Comparison of ENCODE assay signal across 18 cellular contexts in genomic region chr1:172163479-172164215, GRCh38.
DNase-seq lines count a peak whose midpoint lies in the region; ATAC-seq, FAIRE-seq and TF ChIP-seq lines count a peak whose summit lies in the region.
"Had no signal": no experiment of that assay in that cellular context is flagged by ENCODE, and none has a peak within 500 bp of the region (broad histone marks: within the 10 kb centered on the region; RNA-seq: fewer than 3 reads in every experiment).

No MANE protein-coding gene starts in this region.

- no peaks in the 10 kb centered on the region for H3K36me3 Mint-ChIP-seq in astrocyte (ENCODE audit: low read depth, unreplicated experiment)
- H3K36me3 Mint-ChIP-seq: activated CD4-positive, alpha-beta memory T cell treated with anti-CD3 and anti-CD28 coated beads for 36 hours; activated naive CD8-positive, alpha-beta T cell had no signal

- H3K4me3 ChIP-seq in A549 (no peak overlapping the region), astrocyte (ENCODE audit: insufficient read depth, low read depth, low read length) (no peak overlapping the region), PC-9 (no peak overlapping the region)

- intact Hi-C loops in PC-9 (cut with micrococcal nuclease; ENCODE audit: unreplicated experiment) = no loop called here

- no peak overlapping the region for H2AFZ ChIP-seq in astrocyte (ENCODE audit: low read depth, low read length)
- no peak overlapping the region for H2AFZ ChIP-seq in PC-9

- WGBS in A549 (ENCODE audit: missing lambda C conversion rate) = 78% methylated on average over 4 of the region's 4 CpGs

- no peaks in the 10 kb centered on the region for H3K9me3 Mint-ChIP-seq in astrocyte (ENCODE audit: unreplicated experiment)
- H3K9me3 Mint-ChIP-seq: activated CD4-positive, alpha-beta memory T cell treated with anti-CD3 and anti-CD28 coated beads for 36 hours; central memory CD8-positive, alpha-beta T cell had no signal

- H3K27ac ChIP-seq in A549 (peak overlapping the region in 1 of 2 experiments; percentile 51; a peak in 1 of 6 replicates), astrocyte (ENCODE audit: low read depth, low read length) (no peak overlapping the region), PC-9 (no peak overlapping the region)

- H3K36me3 ChIP-seq in astrocyte (ENCODE audit: insufficient read depth, low read length) (no peaks in the 10 kb centered on the region), PC-9 (ENCODE audit: low read depth) (no peaks in the 10 kb centered on the region)

- DNase-seq in A549 (ENCODE audit: low read depth in 1 of 2, low spot score in 1 of 2) (no peak), KBM-7 (peak; percentile 35), astrocyte (ENCODE audit: low read depth) (peak; percentile 66), islet precursor cell (peak; percentile 64), GDM1 (lab: John Stamatoyannopoulos, UW) (no peak), PC-9 (no peak), left lobe of liver (ENCODE audit: low spot score) (no peak)
- DNase-seq: activated CD4-positive, alpha-beta memory T cell treated with anti-CD3 and anti-CD28 coated beads for 36 hours; activated T-cell treated with anti-CD3 and anti-CD28 coated beads, Interleukin-2, amount 50 U/mL, for 48 hours; DND-41; foreskin melanocyte; NCI-H1417 treated with DMSO at 0.1 percent for 48 hours; NCI-H2227 treated with DMSO at 0.1 percent for 48 hours; stimulated activated CD4-positive, alpha-beta T cell treated with anti-CD3 and anti-CD28 coated beads, Interleukin-1b, Interleukin-23, amount 100 ng/mL, for 48 hours had no signal

- H3K4me1 ChIP-seq in A549 = peaks cover 22% of the 10 kb centered on the region; the same call in 1 of the 3 replicates
- peaks cover 15% of the 10 kb centered on the region for H3K4me1 ChIP-seq in astrocyte (ENCODE audit: insufficient read depth, low read length)
- no peaks in the 10 kb centered on the region for H3K4me1 ChIP-seq in PC-9 (replicated peaks; ENCODE audit: insufficient read depth)

- no peak for ATAC-seq in A549
- ATAC-seq in left lobe of liver = no peak
- ATAC-seq in GM21447 (IDR thresholded peaks at IDR 0.05; ENCODE audit: unreplicated experiment) = no peak
- ATAC-seq: right cardiac atrium had no signal

- no peaks in the 10 kb centered on the region for H3K27me3 Mint-ChIP-seq in astrocyte (ENCODE audit: low read depth, unreplicated experiment)
- H3K27me3 Mint-ChIP-seq: activated CD4-positive, alpha-beta memory T cell treated with anti-CD3 and anti-CD28 coated beads for 36 hours; activated naive CD8-positive, alpha-beta T cell; central memory CD8-positive, alpha-beta T cell had no signal

- FAIRE-seq in A549 (lab: Jason Lieb, UNC) (no peak), astrocyte (lab: Jason Lieb, UNC) (no peak)

- no peaks in the 10 kb centered on the region for H3F3A ChIP-seq in PC-9 (ENCODE audit: insufficient read depth, low read depth)

- H4K20me1 ChIP-seq in astrocyte (ENCODE audit: insufficient read depth, low read length) (no peaks in the 10 kb centered on the region), PC-9 (ENCODE audit: insufficient read depth) (no peaks in the 10 kb centered on the region)

- H3K9ac ChIP-seq in astrocyte (ENCODE audit: low read length) = no peak overlapping the region

- H3K27me3 ChIP-seq in astrocyte (ENCODE audit: insufficient read depth, low read length) = no peaks in the 10 kb centered on the region
- no peaks in the 10 kb centered on the region for H3K27me3 ChIP-seq in PC-9 (ENCODE audit: insufficient read depth, low read depth)

- H3K4me3 Mint-ChIP-seq in astrocyte (ENCODE audit: unreplicated experiment) = no peak overlapping the region
- H3K4me3 Mint-ChIP-seq: activated CD4-positive, alpha-beta memory T cell treated with anti-CD3 and anti-CD28 coated beads for 36 hours; activated naive CD8-positive, alpha-beta T cell; central memory CD8-positive, alpha-beta T cell had no signal

- TF ChIP-seq RAD21 in A549 (conservative IDR thresholded peaks at IDR 0.05 in 1 of 2, IDR thresholded peaks at IDR 0.05 in 1 of 2) = no peak

- in situ Hi-C loops in KBM-7 (cut with MboI; ENCODE audit: low pct_unique_long_range_greater_than_20kb, low sequenced_read_pairs) = no loop called here

- H3K27ac Mint-ChIP-seq in astrocyte (ENCODE audit: unreplicated experiment) = peak overlapping the region; percentile 99
- H3K27ac Mint-ChIP-seq: activated CD4-positive, alpha-beta memory T cell treated with anti-CD3 and anti-CD28 coated beads for 36 hours; activated naive CD8-positive, alpha-beta T cell had no signal

- no peak for TF ChIP-seq POLR2A in A549 (IDR thresholded peaks at IDR 0.05; ENCODE audit: low read length)

- H3K4me1 Mint-ChIP-seq in astrocyte (ENCODE audit: low read depth, unreplicated experiment) = peaks cover 20% of the 10 kb centered on the region
- H3K4me1 Mint-ChIP-seq: central memory CD8-positive, alpha-beta T cell had no signal

- no peaks in the 10 kb centered on the region; the same call in 1 of the 2 replicates for H3K9me2 ChIP-seq in PC-9 (ENCODE audit: insufficient read depth)

- CTCF ChIA-PET in A549 (lab: Yijun Ruan, JAX) (interaction anchor here (0.7 kb wide), 1 partner anchor 179 kb away, joined by 4 read pairs; no protein-coding TSS in a partner anchor), PC-9 (lab: Charles Lee) (interaction anchor here (0.6 to 0.7 kb wide), 2 partner anchors 236 to 301 kb away, joined by 3 to 7 read pairs; no protein-coding TSS in a partner anchor)

- BruUV-seq in PC-9 (replicated peaks; lab: Mats Ljungman, UMichigan) = no TSS peak

- peak overlapping the region; percentile 24; the same call in 1 of the 3 replicates for H3K4me2 ChIP-seq in A549
- peak overlapping the region; percentile 37 for H3K4me2 ChIP-seq in astrocyte (ENCODE audit: low read length)
- H3K4me2 ChIP-seq in PC-9 = no peak overlapping the region

- H3K9me3 ChIP-seq in A549 (no peaks in the 10 kb centered on the region), astrocyte (ENCODE audit: insufficient read depth, low read depth, low read length) (no peaks in the 10 kb centered on the region), PC-9 (ENCODE audit: insufficient read depth, low read depth) (no peaks in the 10 kb centered on the region)

- POLR2A ChIA-PET in A549 (lab: Yijun Ruan, JAX) (no interaction called here), PC-9 (lab: Charles Lee; ENCODE audit: unreplicated experiment) (no interaction called here)

- TF ChIP-seq CTCF in A549 (IDR thresholded peaks at IDR 0.05) (no peak), astrocyte (IDR thresholded peaks at IDR 0.05; ENCODE audit: insufficient read depth, low read depth, low read length) (no peak), PC-9 (conservative IDR thresholded peaks at IDR 0.05) (no peak)

- TF ChIP-seq EP300 in A549 (IDR thresholded peaks at IDR 0.05) = no peak

- H3K79me2 ChIP-seq in astrocyte (ENCODE audit: insufficient read depth, low read length) (no peaks in the 10 kb centered on the region), PC-9 (ENCODE audit: low read depth) (no peaks in the 10 kb centered on the region)

TF ChIP-seq in A549, 52 proteins besides CTCF, POLR2A, EP300 and RAD21:
- TF ChIP-seq SMC3 (IDR thresholded peaks at IDR 0.05) (no peak), HDAC2 (IDR thresholded peaks at IDR 0.05) (no peak), MYC (IDR thresholded peaks at IDR 0.05; ENCODE audit: borderline replicate concordance, low read length) (no peak)

Comparison
In these comparisons a context has a peak if more than half of its experiments do, and no peak if none do; other contexts are left out.
1. DNase-seq: peak in KBM-7 (single experiment), astrocyte (single experiment) and islet precursor cell (single experiment); none in A549 (0 of 2), GDM1 (single experiment), PC-9 (0 of 2) and left lobe of liver (single experiment).